ENCODE assay signal across 8 cellular contexts in genomic region chr22:39152511-39153219, GRCh38. TPM values are rescaled to one million over a fixed set of nuclear protein-coding genes. Genes with fewer than 3 reads are reported as not detected.
DNase-seq lines count a peak whose midpoint lies in the region; ATAC-seq and TF ChIP-seq lines count a peak whose summit lies in the region.

TSS of gene CBX7 (minus strand) at chr22:39152680. CDS start at chr22:39152444, 236 bp downstream.

- H3K27ac Mint-ChIP-seq in CD4-positive, CD25-positive, alpha-beta regulatory T cell, result peak within 1 kb of the TSS; percentile 88 to 98 (median 95)
- H3K27ac Mint-ChIP-seq in endothelial cell (ENCODE audit: unreplicated experiment), result peak within 1 kb of the TSS; percentile 85

- H3K4me1 ChIP-seq in CD4-positive, CD25-positive, alpha-beta regulatory T cell (ENCODE audit: control insufficient read depth, insufficient read depth, low read length, poor library complexity, severe bottlenecking), result peaks cover 53% of the 10 kb centered on the region

- peak within 1 kb of the TSS; percentile 80 for H3K4me3 ChIP-seq in CD4-positive, CD25-positive, alpha-beta regulatory T cell (ENCODE audit: low read depth, low read length)

- peak; percentile 81 to 86 for ATAC-seq in CD4-positive, CD25-positive, alpha-beta regulatory T cell (ENCODE audit: low read depth in 2 of 2)
- ATAC-seq in GM19395 (IDR thresholded peaks at IDR 0.05; ENCODE audit: unreplicated experiment) (peak; percentile 73), HG03558 (IDR thresholded peaks at IDR 0.05; ENCODE audit: extremely low read depth, unreplicated experiment) (peak; percentile 54)

- DNase-seq in CD4-positive, CD25-positive, alpha-beta regulatory T cell, result peak; percentile 89 to 92 (median 92)
- DNase-seq in NOMO-1 treated with dmso at 0.1 percent for 144 hours (lab: John Stamatoyannopoulos, UW; ENCODE audit: unreplicated experiment) (peak; percentile 66), endothelial cell (ENCODE audit: low spot score) (peak; percentile 83), middle frontal gyrus (ENCODE audit: extremely low spot score, low spot score) (peak; percentile 86)
- DNase-seq in activated CD8-positive, alpha-beta memory T cell treated with anti-CD3 and anti-CD28 coated beads, Interleukin-2, amount 50 U/mL, for 4 hours, result peak; percentile 96
- peak; percentile 79 to 95 for DNase-seq in stimulated activated CD8-positive, alpha-beta memory T cell treated with anti-CD3 and anti-CD28 coated beads, Interleukin-4, amount 100 ng/mL, for 1 hour (ENCODE audit: low read depth in 2 of 2, low spot score in 1 of 2)

- peaks cover 0 to 3% (median 0%) of the 10 kb centered on the region in 7 donors for H3K9me3 Mint-ChIP-seq in CD4-positive, CD25-positive, alpha-beta regulatory T cell
- H3K9me3 Mint-ChIP-seq in endothelial cell (ENCODE audit: unreplicated experiment), result no peaks in the 10 kb centered on the region

- H3K4me3 Mint-ChIP-seq in CD4-positive, CD25-positive, alpha-beta regulatory T cell, result peak within 1 kb of the TSS; percentile 85 to 97 (median 90)
- peak within 1 kb of the TSS; percentile 93 for H3K4me3 Mint-ChIP-seq in endothelial cell (ENCODE audit: unreplicated experiment)

- TF ChIP-seq CTCF in endothelial cell (IDR thresholded peaks at IDR 0.05; ENCODE audit: unreplicated experiment), result no peak

- H3K27me3 Mint-ChIP-seq in CD4-positive, CD25-positive, alpha-beta regulatory T cell, result peaks cover 24% of the 10 kb centered on the region
- peaks cover 10% of the 10 kb centered on the region for H3K27me3 Mint-ChIP-seq in endothelial cell (ENCODE audit: unreplicated experiment)

- H3K36me3 ChIP-seq in CD4-positive, CD25-positive, alpha-beta regulatory T cell (ENCODE audit: control insufficient read depth, insufficient read depth, low read length), result peaks cover 6% of the 10 kb centered on the region

- H3K27me3 ChIP-seq in CD4-positive, CD25-positive, alpha-beta regulatory T cell (ENCODE audit: control insufficient read depth, insufficient read depth, low read length), result peaks cover 3% of the 10 kb centered on the region

- no peaks in the 10 kb centered on the region for H3K9me3 ChIP-seq in CD4-positive, CD25-positive, alpha-beta regulatory T cell (ENCODE audit: control insufficient read depth in 2 of 2, low read length in 2 of 2)

- peak within 1 kb of the TSS; percentile 90 for H3K27ac ChIP-seq in CD4-positive, CD25-positive, alpha-beta regulatory T cell (ENCODE audit: insufficient read depth, low read length, poor library complexity, severe bottlenecking)

- H3K4me1 Mint-ChIP-seq in CD4-positive, CD25-positive, alpha-beta regulatory T cell, result peaks cover 4 to 44% (median 33%) of the 10 kb centered on the region in 4 donors
- H3K4me1 Mint-ChIP-seq in endothelial cell (ENCODE audit: unreplicated experiment), result peaks cover 3% of the 10 kb centered on the region

- H3K36me3 Mint-ChIP-seq in CD4-positive, CD25-positive, alpha-beta regulatory T cell, result peaks cover 6% of the 10 kb centered on the region
- H3K36me3 Mint-ChIP-seq in endothelial cell (ENCODE audit: low read depth, unreplicated experiment), result peaks cover 4% of the 10 kb centered on the region

RNA-seq across cellular contexts. Expression of gene CBX7, which starts in this region (rescaled TPM):
- 102 TPM for total RNA-seq in CD4-positive, CD25-positive, alpha-beta regulatory T cell
- 10 to 100 TPM; 27.7 to 44.6 (median 35.4) TPM for polyA plus RNA-seq in CD4-positive, CD25-positive, alpha-beta regulatory T cell
- total RNA-seq in endothelial cell (ENCODE audit: unreplicated experiment), result 3.5 TPM

Comparison
In these comparisons a context has a peak if more than half of its experiments do, and no peak if none do; other contexts are left out.
1. Peak in every context shown above with its lines: DNase-seq, ATAC-seq, H3K4me3 ChIP-seq and H3K27ac ChIP-seq.
2. RNA of gene CBX7 (total RNA-seq): 102 TPM in CD4-positive, CD25-positive, alpha-beta regulatory T cell (single experiment); 3.5 TPM in endothelial cell (single experiment); every median in the first group is over 10 times any median in the second.